26 cellular contexts compared by ENCODE assay signal in genomic region chr16:67421030-67421429, GRCh38. TPM values are rescaled to one million over a fixed set of nuclear protein-coding genes. Genes with fewer than 3 reads are reported as not detected.
"Had no signal": no experiment of that assay in that cellular context is flagged by ENCODE, and none has a peak within 500 bp of the region (broad histone marks: within the 10 kb centered on the region; RNA-seq: fewer than 3 reads in every experiment).

No MANE protein-coding gene starts in this region.

- H3K4me1 ChIP-seq: psoas muscle, vagina had no signal

- H3K27ac ChIP-seq: ovary, psoas muscle, sigmoid colon, stomach, thyroid gland, vagina had no signal

- DNase-seq: effector CD8-positive, alpha-beta T cell; erythroblast; kidney; mucosa of descending colon; naive B cell; nucleus accumbens; ovary; psoas muscle; sigmoid colon; stimulated activated CD4-positive, alpha-beta T cell treated with anti-CD3 and anti-CD28 coated beads, Interleukin-2, amount 100 ng/mL, for 24 hours; stimulated activated CD4-positive, alpha-beta T cell treated with anti-CD3 and anti-CD28 coated beads, Interleukin-4, amount 100 ng/mL, for 24 hours; stimulated activated naive CD4-positive, alpha-beta T cell treated with Interleukin-2 at 50 U/mL for 16 hours; stomach; thyroid gland; trophoblast cell had no signal

- H3K9me3 ChIP-seq: mucosa of descending colon, ovary, psoas muscle, sigmoid colon, stomach, thyroid gland, vagina had no signal

- H3K27me3 ChIP-seq: ovary, thyroid gland, vagina had no signal

- H3K4me3 ChIP-seq: lung, mucosa of descending colon, ovary, psoas muscle, sigmoid colon, stomach, thyroid gland, vagina had no signal

- H3K36me3 Mint-ChIP-seq: memory B cell; mesothelial cell of epicardium; naive B cell; natural killer cell treated with Interleukin-12 subunit alpha and Interleukin-12 subunit beta and Interleukin-15 and Interleukin-18, amount 100 ng/mL, for 72 hours; stimulated activated effector memory CD8-positive, alpha-beta T cell treated with anti-CD3 and anti-CD28 coated beads, Interleukin-12 subunit alpha, Interleukin-12 subunit beta, amount 100 ng/mL, for 72 hours had no signal

- H3K27ac Mint-ChIP-seq: dendritic cell treated with granulocyte-macrophage colony-stimulating factor and Interleukin-4, amounts not matched to agents 40 ng/mL and 50 ng/mL, for 4 days; memory B cell; mesothelial cell of epicardium; naive B cell; natural killer cell treated with Interleukin-12 subunit alpha and Interleukin-12 subunit beta and Interleukin-15 and Interleukin-18, amount 100 ng/mL, for 72 hours; stimulated activated effector memory CD8-positive, alpha-beta T cell treated with anti-CD3 and anti-CD28 coated beads, Interleukin-12 subunit alpha, Interleukin-12 subunit beta, amount 100 ng/mL, for 72 hours had no signal

- H3K9me3 Mint-ChIP-seq: dendritic cell treated with granulocyte-macrophage colony-stimulating factor and Interleukin-4, amounts not matched to agents 40 ng/mL and 50 ng/mL, for 4 days; memory B cell; mesothelial cell of epicardium; naive B cell; natural killer cell treated with Interleukin-12 subunit alpha and Interleukin-12 subunit beta and Interleukin-15 and Interleukin-18, amount 100 ng/mL, for 72 hours; stimulated activated effector memory CD8-positive, alpha-beta T cell treated with anti-CD3 and anti-CD28 coated beads, Interleukin-12 subunit alpha, Interleukin-12 subunit beta, amount 100 ng/mL, for 72 hours had no signal

- ATAC-seq: left lobe of liver; mucosa of descending colon; natural killer cell treated with Interleukin-12 subunit alpha and Interleukin-12 subunit beta and Interleukin-15 and Interleukin-18, amount 100 ng/mL, for 72 hours; psoas muscle; right cardiac atrium; stimulated activated effector memory CD8-positive, alpha-beta T cell treated with anti-CD3 and anti-CD28 coated beads, Interleukin-12 subunit alpha, Interleukin-12 subunit beta, amount 100 ng/mL, for 72 hours had no signal

- H3K4me3 Mint-ChIP-seq: dendritic cell treated with granulocyte-macrophage colony-stimulating factor and Interleukin-4, amounts not matched to agents 40 ng/mL and 50 ng/mL, for 4 days; memory B cell; mesothelial cell of epicardium; naive B cell; natural killer cell treated with Interleukin-12 subunit alpha and Interleukin-12 subunit beta and Interleukin-15 and Interleukin-18, amount 100 ng/mL, for 72 hours; stimulated activated effector memory CD8-positive, alpha-beta T cell treated with anti-CD3 and anti-CD28 coated beads, Interleukin-12 subunit alpha, Interleukin-12 subunit beta, amount 100 ng/mL, for 72 hours had no signal

- H3K36me3 ChIP-seq: ovary, sigmoid colon, stomach, thyroid gland, vagina had no signal

RNA-seq across cellular contexts. Expression of gene HSD11B2, which starts 9.9 kb away (rescaled TPM):
- total RNA-seq: fibroblast of villous mesenchyme; natural killer cell treated with Interleukin-12 subunit alpha and Interleukin-12 subunit beta and Interleukin-15 and Interleukin-18, amount 100 ng/mL, for 72 hours; temporal lobe had no signal
